In the genomic region with DNA sequence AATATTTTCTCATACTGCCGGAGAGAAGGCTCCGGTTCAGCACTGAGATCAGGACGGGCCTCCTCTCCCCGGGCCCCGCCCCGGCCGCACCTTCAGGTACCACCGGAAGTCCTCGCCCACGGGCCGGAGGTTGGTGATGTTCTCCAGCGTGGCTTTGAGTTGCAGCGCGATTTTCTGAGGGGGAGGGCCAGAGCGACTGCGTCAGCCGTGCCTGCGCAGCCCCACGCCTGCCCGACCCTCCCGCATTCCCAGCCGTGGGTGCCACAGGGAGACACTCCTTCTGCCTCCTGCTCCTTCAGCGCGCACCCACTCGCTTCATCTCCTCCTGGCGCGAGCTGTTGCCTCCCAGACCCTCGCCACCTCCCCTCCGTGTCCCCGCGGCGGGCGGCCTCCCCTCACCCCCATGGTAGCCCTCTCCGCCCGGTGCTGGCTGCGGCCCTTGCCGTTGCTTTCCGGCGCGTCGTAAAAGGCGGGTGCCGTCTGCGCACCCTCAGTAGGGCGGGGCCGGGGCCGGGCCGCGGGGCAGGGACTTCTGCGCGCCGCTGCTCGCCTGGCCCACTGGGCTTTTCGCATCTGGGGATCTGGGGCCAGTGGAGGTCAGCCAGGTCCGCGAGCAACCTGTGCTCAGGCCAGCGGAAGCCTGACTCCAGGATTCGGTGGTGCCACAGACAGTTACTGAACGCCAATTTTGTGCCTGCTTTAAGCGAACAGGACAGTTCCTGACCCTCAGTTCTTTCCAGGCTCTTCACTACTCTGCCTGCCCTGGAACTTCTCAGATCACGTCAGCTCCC, we compare ENCODE assay signal across 8 cellular contexts. TPM values are rescaled to one million over a fixed set of nuclear protein-coding genes. Genes with fewer than 3 reads are reported as not detected.
DNase-seq lines count a peak whose midpoint lies in the region; ATAC-seq and TF ChIP-seq lines count a peak whose summit lies in the region.

CZIB (minus strand) TSS at position 464 of the 791 bp plus-strand sequence; CDS start at position 405, 59 bp downstream.

- ATAC-seq in GM18909 (IDR thresholded peaks at IDR 0.05; ENCODE audit: poor library complexity, unreplicated experiment) (peak; percentile 94), HG03175 (IDR thresholded peaks at IDR 0.05; ENCODE audit: unreplicated experiment) (peak; percentile 94)

- DNase-seq in AG04450 (ENCODE audit: low read depth, low spot score) (peak; percentile 58), NCI-H226 (peak; percentile 92), inferior parietal cortex (ENCODE audit: extremely low spot score) (peak; percentile 90)
- peak; percentile 82 to 90 (median 88) for DNase-seq in activated CD4-positive, CD25-positive, alpha-beta regulatory T cell (lab: John Stamatoyannopoulos, UW)
- DNase-seq in central memory CD4-positive, alpha-beta T cell: peak; percentile 90
- DNase-seq in stimulated activated CD4-positive, alpha-beta T cell treated with anti-CD3 and anti-CD28 coated beads, Interleukin-12 subunit alpha, Interleukin-12 subunit beta, amount 100 ng/mL, for 24 hours (ENCODE audit: low read depth in 2 of 2): peak; percentile 90 to 97

- TF ChIP-seq CTCF in AG04450 (IDR thresholded peaks at IDR 0.05; ENCODE audit: low read depth, low read length): no peak

- peak within 1 kb of the TSS; percentile 90 for H3K27ac ChIP-seq in AG04450 (ENCODE audit: low read depth, low read length)

- POLR2A ChIA-PET in AG04450 (lab: Yijun Ruan, JAX): no interaction called here

- no peaks in the 10 kb centered on the region for H3K27me3 ChIP-seq in AG04450 (ENCODE audit: control insufficient read depth, insufficient read depth, low read length)

- CTCF ChIA-PET in AG04450 (lab: Charles Lee): interaction anchor here (1.0 kb wide), 1 partner anchor 33 kb away, joined by 3 read pairs; no protein-coding TSS in a partner anchor

- H3K4me3 ChIP-seq in AG04450 (ENCODE audit: low read depth, low read length): peak within 1 kb of the TSS; percentile 97

- no peaks in the 10 kb centered on the region for H3K9me3 ChIP-seq in AG04450 (ENCODE audit: control insufficient read depth, insufficient read depth, low read length)

RNA-seq across cellular contexts. Expression of gene CZIB, which starts in this region (rescaled TPM):
- polyA plus RNA-seq in AG04450 (2011; rRNA removed): 82.5 and 89.6 TPM in 2 replicates
- polyA minus RNA-seq in AG04450 (2011; rRNA and poly(A)+ RNA removed): 31.1 and 34.1 TPM in 2 replicates

Comparison
In these comparisons a context has a peak if more than half of its experiments do, and no peak if none do; other contexts are left out.
1. Peak in every context shown above with its lines: DNase-seq, ATAC-seq, H3K4me3 ChIP-seq and H3K27ac ChIP-seq.